Comparison of ENCODE assay signal across 15 cellular contexts in genomic region chr20:3164043-3164762, GRCh38.
A peak's percentile ranks its signal among the peaks of the same experiment; 100 is the strongest.
DNase-seq lines count a peak whose midpoint lies in the region; TF ChIP-seq lines count a peak whose summit lies in the region.
"Had no signal": no experiment of that assay in that cellular context is flagged by ENCODE, and none has a peak within 500 bp of the region (broad histone marks: within the 10 kb centered on the region; RNA-seq: fewer than 3 reads in every experiment).

No MANE protein-coding gene starts in this region.

- peaks cover 18% of the 10 kb centered on the region for H3K27me3 Mint-ChIP-seq in nephron (ENCODE audit: low read depth)

- DNase-seq in DMS 273 (lab: John Stamatoyannopoulos, UW; ENCODE audit: unreplicated experiment) (peak; percentile 71), DMS 273 treated with DMSO at 0.1 percent for 48 hours (lab: John Stamatoyannopoulos, UW) (no peak), D341Med (ENCODE audit: low spot score) (peak; percentile 30), RWPE1 (ENCODE audit: low spot score) (no peak), KG1 (lab: John Stamatoyannopoulos, UW) (no peak), activated T-cell treated with anti-CD3 and anti-CD28 coated beads for 4 hours (no peak), NCI-H748 treated with DMSO at 0.1 percent for 48 hours (lab: John Stamatoyannopoulos, UW) (no peak)
- DNase-seq: GF-D8, GOT3, Karpas-422, NCI-H526, Right ventricle myocardium superior had no signal

- H3K36me3 Mint-ChIP-seq in nephron (ENCODE audit: low read depth): no peaks in the 10 kb centered on the region

- no peaks in the 10 kb centered on the region for H3K9me3 Mint-ChIP-seq in nephron

- peak overlapping the region; percentile 21 for H3K27ac ChIP-seq in RWPE1
- H3K27ac ChIP-seq: 22Rv1, C4-2B had no signal

- peaks cover 25% of the 10 kb centered on the region for H3K4me1 Mint-ChIP-seq in nephron

- CTCF ChIA-PET in RWPE1 (lab: Yijun Ruan, JAX): interaction anchor here (0.5 to 0.7 kb wide), 2 partner anchors 39 to 61 kb away, joined by 3 to 4 read pairs; no protein-coding TSS in a partner anchor

- TF ChIP-seq CTCF in RWPE1 (conservative IDR thresholded peaks at IDR 0.05; ENCODE audit: low read depth): no peak
- TF ChIP-seq CTCF in nephron (IDR thresholded peaks at IDR 0.05; ENCODE audit: unreplicated experiment in 3 of 3): no peak

- peak overlapping the region in 2 of 3 experiments; percentile 82 to 89 for H3K27ac Mint-ChIP-seq in nephron

- no peak overlapping the region for H3K4me3 Mint-ChIP-seq in nephron

- POLR2A ChIA-PET in RWPE1 (lab: Yijun Ruan, JAX; ENCODE audit: low non-redundant PET): no interaction called here

Comparison
In these comparisons a context has a peak if more than half of its experiments do, and no peak if none do; other contexts are left out.
1. DNase-seq: peak in DMS 273 (single experiment) and D341Med (single experiment); none in DMS 273 treated with DMSO at 0.1 percent for 48 hours (single experiment), RWPE1 (single experiment), KG1 (single experiment), activated T-cell treated with anti-CD3 and anti-CD28 coated beads for 4 hours (single experiment) and NCI-H748 treated with DMSO at 0.1 percent for 48 hours (single experiment).